In genomic region chr11:31761636-31762035, GRCh38 we compare ENCODE assay signal across 21 cellular contexts. TPM values are rescaled to one million over a fixed set of nuclear protein-coding genes. Genes with fewer than 3 reads are reported as not detected.
DNase-seq lines count a peak whose midpoint lies in the region; TF ChIP-seq lines count a peak whose summit lies in the region.
"Had no signal": no experiment of that assay in that cellular context is flagged by ENCODE, and none has a peak within 500 bp of the region (broad histone marks: within the 10 kb centered on the region; RNA-seq: fewer than 3 reads in every experiment).

No MANE protein-coding gene starts in this region.

- H3K4me3 ChIP-seq in Karpas-422 (ENCODE audit: low read length), result no peak overlapping the region

- no peak overlapping the region for H3K27ac ChIP-seq in Karpas-422 (ENCODE audit: low read length)
- H3K27ac ChIP-seq: 22Rv1, KMS-11 had no signal

- no peak overlapping the region for H3K4me2 ChIP-seq in Karpas-422 (ENCODE audit: low read depth, low read length, poor library complexity, severe bottlenecking)
- H3K4me2 ChIP-seq: KMS-11 had no signal

- peak overlapping the region in 3 of 5 experiments; percentile 55 to 80 (median 56) for H3K27ac Mint-ChIP-seq in brain
- H3K27ac Mint-ChIP-seq in progenitor cell of endocrine pancreas, result peak overlapping the region; percentile 30
- H3K27ac Mint-ChIP-seq: CD4-positive, alpha-beta T cell had no signal

- no peaks in the 10 kb centered on the region for H3K9me3 Mint-ChIP-seq in brain
- no peaks in the 10 kb centered on the region for H3K9me3 Mint-ChIP-seq in progenitor cell of endocrine pancreas (ENCODE audit: low read depth)
- H3K9me3 Mint-ChIP-seq: CD4-positive, alpha-beta T cell had no signal

- H3K4me3 Mint-ChIP-seq in brain (peak overlapping the region in 3 of 5 experiments; percentile 29 to 75 (median 36)), progenitor cell of endocrine pancreas (ENCODE audit: low read depth) (no peak overlapping the region)
- H3K4me3 Mint-ChIP-seq: CD4-positive, alpha-beta T cell had no signal

- H3K9me2 ChIP-seq in Karpas-422 (replicated peaks; ENCODE audit: insufficient read depth, low read length), result no peaks in the 10 kb centered on the region

- H3K36me3 Mint-ChIP-seq in brain (no peaks in the 10 kb centered on the region), progenitor cell of endocrine pancreas (ENCODE audit: insufficient read depth) (no peaks in the 10 kb centered on the region)

- H3K27me3 Mint-ChIP-seq in brain, result no peaks in the 10 kb centered on the region
- H3K27me3 Mint-ChIP-seq in progenitor cell of endocrine pancreas, result no peaks in the 10 kb centered on the region
- H3K27me3 Mint-ChIP-seq: CD4-positive, alpha-beta T cell had no signal

- no peaks in the 10 kb centered on the region for H3K36me3 ChIP-seq in Karpas-422 (ENCODE audit: insufficient read depth, low read length)
- H3K36me3 ChIP-seq: BE2C had no signal

- H3K79me2 ChIP-seq in Karpas-422 (ENCODE audit: low read length), result no peaks in the 10 kb centered on the region

- DNase-seq in NCI-H2171 treated with DMSO at 0.1 percent for 48 hours (lab: John Stamatoyannopoulos, UW), result peak; percentile 39
- DNase-seq in NCI-H2171 (lab: John Stamatoyannopoulos, UW), result no peak
- peak; percentile 3 for DNase-seq in LHCN-M2 (ENCODE audit: low read depth)
- no peak for DNase-seq in progenitor cell of endocrine pancreas (ENCODE audit: low spot score, unreplicated experiment)
- no peak for DNase-seq in T-helper 1 cell
- DNase-seq in amygdala (lab: John Stamatoyannopoulos, UW), result no peak
- DNase-seq in Karpas-422, result no peak
- DNase-seq: BE2C; CD4-positive, alpha-beta T cell; H7; NCI-H1105 treated with DMSO at 0.1 percent for 48 hours; NCI-H187 treated with DMSO at 0.1 percent for 48 hours; NCI-H510A; NK-92 treated with Interleukin-12 subunit alpha and Interleukin-12 subunit beta, amount 100 ng/mL, for 24 hours; RPMI8226; SIG-M5 had no signal

- no peaks in the 10 kb centered on the region for H4K20me1 ChIP-seq in Karpas-422 (ENCODE audit: insufficient read depth, low read depth, low read length)

- no peaks in the 10 kb centered on the region for H3K9me3 ChIP-seq in Karpas-422 (ENCODE audit: low read length)
- H3K9me3 ChIP-seq: BE2C had no signal

- no peaks in the 10 kb centered on the region for H3K27me3 ChIP-seq in Karpas-422 (ENCODE audit: low read length)
- H3K27me3 ChIP-seq: BE2C had no signal

- H2AFZ ChIP-seq in Karpas-422 (ENCODE audit: low read length), result no peak overlapping the region

- H3K4me1 ChIP-seq in Karpas-422 (ENCODE audit: low read length), result no peaks in the 10 kb centered on the region
- H3K4me1 ChIP-seq: BE2C had no signal

- H3K9ac ChIP-seq in Karpas-422 (ENCODE audit: low read length), result no peak overlapping the region
- H3K9ac ChIP-seq: KMS-11 had no signal

- TF ChIP-seq CTCF in brain (conservative IDR thresholded peaks at IDR 0.05), result no peak
- TF ChIP-seq CTCF in progenitor cell of endocrine pancreas (IDR thresholded peaks at IDR 0.05; ENCODE audit: unreplicated experiment), result no peak

- peaks cover 52% of the 10 kb centered on the region for H3K4me1 Mint-ChIP-seq in brain
- no peaks in the 10 kb centered on the region for H3K4me1 Mint-ChIP-seq in progenitor cell of endocrine pancreas (ENCODE audit: low read depth)

RNA-seq across cellular contexts. Expression of gene PAX6, which starts 49.5 kb away (rescaled TPM):
- total RNA-seq in LHCN-M2 (2014; rRNA removed) (0.23 and 0.58 TPM in 2 replicates), progenitor cell of endocrine pancreas (7.5 and 7.6 TPM in 2 replicates)
- 0.38 TPM for polyA plus RNA-seq in LHCN-M2 (2012)
- 16.7 TPM for polyA plus RNA-seq in brain (ENCODE audit: insufficient read depth, low read depth, low replicate concordance)
- total RNA-seq in Karpas-422 (2014; rRNA removed; shearing (Covaris generic); ENCODE audit: low replicate concordance), result 0.61 and 5.9 TPM in 2 replicates
- total RNA-seq: CD4-positive, alpha-beta T cell; OCI-LY7; T-helper 2 cell treated with Interferon-gamma antibody and Interleukin-4, amounts not matched to agents 100 ng/mL and 5 ng/mL, for 36 hours had no signal

Comparison
In these comparisons a context has a peak if more than half of its experiments do, and no peak if none do; other contexts are left out.
1. DNase-seq: peak in NCI-H2171 treated with DMSO at 0.1 percent for 48 hours (single experiment) and LHCN-M2 (single experiment); none in NCI-H2171 (single experiment), progenitor cell of endocrine pancreas (single experiment), T-helper 1 cell (0 of 5), amygdala (0 of 56) and Karpas-422 (single experiment).